Comparison of ENCODE assay signal across 1 cellular context in genomic region chr7:124662372-124662771, GRCh38.
TF ChIP-seq lines count a peak whose summit lies in the region.

No MANE protein-coding gene starts in this region.

TF ChIP-seq in SK-N-SH treated with all-trans-retinoic acid at 6 μM for 48 hours, 23 proteins besides CTCF, POLR2A, EP300 and RAD21 (continued from another document):
- TF ChIP-seq, protein P1, sequence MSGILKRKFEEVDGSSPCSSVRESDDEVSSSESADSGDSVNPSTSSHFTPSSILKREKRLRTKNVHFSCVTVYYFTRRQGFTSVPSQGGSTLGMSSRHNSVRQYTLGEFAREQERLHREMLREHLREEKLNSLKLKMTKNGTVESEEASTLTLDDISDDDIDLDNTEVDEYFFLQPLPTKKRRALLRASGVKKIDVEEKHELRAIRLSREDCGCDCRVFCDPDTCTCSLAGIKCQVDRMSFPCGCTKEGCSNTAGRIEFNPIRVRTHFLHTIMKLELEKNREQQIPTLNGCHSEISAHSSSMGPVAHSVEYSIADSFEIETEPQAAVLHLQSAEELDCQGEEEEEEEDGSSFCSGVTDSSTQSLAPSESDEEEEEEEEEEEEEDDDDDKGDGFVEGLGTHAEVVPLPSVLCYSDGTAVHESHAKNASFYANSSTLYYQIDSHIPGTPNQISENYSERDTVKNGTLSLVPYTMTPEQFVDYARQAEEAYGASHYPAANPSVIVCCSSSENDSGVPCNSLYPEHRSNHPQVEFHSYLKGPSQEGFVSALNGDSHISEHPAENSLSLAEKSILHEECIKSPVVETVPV (CRISPR knock-in tag; IDR thresholded peaks at IDR 0.05): peak; percentile 61; the same call in 1 of the 2 replicates
- TF ChIP-seq RARB (CRISPR knock-in tag; IDR thresholded peaks at IDR 0.05): no peak
- no peak for TF ChIP-seq BACH2 (CRISPR knock-in tag; IDR thresholded peaks at IDR 0.05; ENCODE audit: borderline replicate concordance)
- TF ChIP-seq ESRRG (CRISPR knock-in tag; IDR thresholded peaks at IDR 0.05): no peak
- TF ChIP-seq ISL1 (CRISPR knock-in tag; IDR thresholded peaks at IDR 0.05): peak; percentile 69
- no peak for TF ChIP-seq ARNTL (CRISPR knock-in tag; IDR thresholded peaks at IDR 0.05; ENCODE audit: borderline replicate concordance, low read depth)
TF ChIP-seq in SK-N-SH treated with all-trans-retinoic acid at 6 μM for 48 hours: peak in this region for 5.
